8 cellular contexts compared by ENCODE assay signal in genomic region chr2:97740590-97741182, GRCh38. TPM values are rescaled to one million over a fixed set of nuclear protein-coding genes. Genes with fewer than 3 reads are reported as not detected.
DNase-seq lines count a peak whose midpoint lies in the region; ATAC-seq and TF ChIP-seq lines count a peak whose summit lies in the region.

No MANE protein-coding gene starts in this region.

- H3K27ac Mint-ChIP-seq in activated naive CD4-positive, alpha-beta T cell treated with anti-CD3 and anti-CD28 coated beads for 36 hours = peak overlapping the region; percentile 72

- peaks cover 35% of the 10 kb centered on the region for H3K36me3 Mint-ChIP-seq in activated naive CD4-positive, alpha-beta T cell treated with anti-CD3 and anti-CD28 coated beads for 36 hours (ENCODE audit: low read depth)

- in situ Hi-C loops in gastrocnemius medialis (cut with MboI; ENCODE audit: low sequenced_read_pairs in 4 of 4) = no loop called here

- ATAC-seq in HG03280 (IDR thresholded peaks at IDR 0.05; ENCODE audit: unreplicated experiment) (peak; percentile 48), heart right ventricle (peak in 5 of 8 donors; percentile 16 to 55 (median 33)), gastrocnemius medialis (no peak)

- DNase-seq in DMS53 (lab: John Stamatoyannopoulos, UW) (peak; percentile 88), NOMO-1 (lab: John Stamatoyannopoulos, UW; ENCODE audit: unreplicated experiment in 2 of 2) (peak; percentile 60 to 62), heart right ventricle (peak in 1 of 2 donors; percentile 45), gastrocnemius medialis (peak in 1 of 2 donors; percentile 1), globus pallidus (ENCODE audit: low spot score) (no peak), putamen (ENCODE audit: low spot score) (no peak)
- peak; percentile 50 for DNase-seq in activated naive CD4-positive, alpha-beta T cell treated with anti-CD3 and anti-CD28 coated beads for 36 hours

- no peaks in the 10 kb centered on the region for H3K9me3 ChIP-seq in heart right ventricle
- H3K9me3 ChIP-seq in gastrocnemius medialis = no peaks in the 10 kb centered on the region

- H3K36me3 ChIP-seq in heart right ventricle = peaks cover 0 to 11% (median 0%) of the 10 kb centered on the region in 9 donors
- peaks cover 0 to 9% of the 10 kb centered on the region in 2 donors for H3K36me3 ChIP-seq in gastrocnemius medialis

- intact Hi-C loops in activated naive CD4-positive, alpha-beta T cell treated with anti-CD3 and anti-CD28 coated beads for 36 hours (cut with micrococcal nuclease) = no loop called here
- intact Hi-C loops in heart right ventricle (cut with DNase I) = loop anchor here in 2 of 10 donors (5.0 to 10.0 kb wide), 2 partner anchors 33 to 46 kb away; no protein-coding TSS in a partner anchor
- intact Hi-C loops in gastrocnemius medialis (cut with DNase I; ENCODE audit: low total_unique reads) = no loop called here

- no peaks in the 10 kb centered on the region for H3K27me3 Mint-ChIP-seq in activated naive CD4-positive, alpha-beta T cell treated with anti-CD3 and anti-CD28 coated beads for 36 hours (ENCODE audit: low read depth)

- WGBS in heart right ventricle, 2 donors = 41 to 44% methylated on average over 19 of the region's 19 CpGs

- no peak overlapping the region for H3K4me3 ChIP-seq in heart right ventricle
- H3K4me3 ChIP-seq in gastrocnemius medialis = no peak overlapping the region

- H3K9me3 Mint-ChIP-seq in activated naive CD4-positive, alpha-beta T cell treated with anti-CD3 and anti-CD28 coated beads for 36 hours = no peaks in the 10 kb centered on the region

- no peak for TF ChIP-seq POLR2A in gastrocnemius medialis (IDR thresholded peaks at IDR 0.05)

- peaks cover 37% of the 10 kb centered on the region for H3K4me1 Mint-ChIP-seq in activated naive CD4-positive, alpha-beta T cell treated with anti-CD3 and anti-CD28 coated beads for 36 hours (ENCODE audit: low read depth)

- peaks cover 0 to 27% (median 10%) of the 10 kb centered on the region in 9 donors for H3K4me1 ChIP-seq in heart right ventricle
- H3K4me1 ChIP-seq in gastrocnemius medialis = no peaks in the 10 kb centered on the region

- H3K27ac ChIP-seq in heart right ventricle = no peak overlapping the region
- H3K27ac ChIP-seq in gastrocnemius medialis = no peak overlapping the region

- TF ChIP-seq CTCF in heart right ventricle (IDR thresholded peaks at IDR 0.05) = peak; percentile 24 to 75 (median 67)
- peak; percentile 35 to 60 (median 51) for TF ChIP-seq CTCF in gastrocnemius medialis (IDR thresholded peaks at IDR 0.05 in 4 of 5, conservative IDR thresholded peaks at IDR 0.05 in 1 of 5)

- no peaks in the 10 kb centered on the region for H3K27me3 ChIP-seq in heart right ventricle
- H3K27me3 ChIP-seq in gastrocnemius medialis = no peaks in the 10 kb centered on the region

- H3K4me3 Mint-ChIP-seq in activated naive CD4-positive, alpha-beta T cell treated with anti-CD3 and anti-CD28 coated beads for 36 hours = no peak overlapping the region

- CTCF ChIA-PET in activated naive CD4-positive, alpha-beta T cell treated with anti-CD3 and anti-CD28 coated beads for 36 hours (lab: Charles Lee) = interaction anchor here (0.7 to 4.1 kb wide), 15 partner anchors 8 to 150 kb away, joined by 3 to 34 read pairs (median 6); partner anchors contain the start of gene ZAP70

RNA-seq across cellular contexts. Expression of gene ZAP70, which starts 27.3 kb away (rescaled TPM):
- total RNA-seq in activated naive CD4-positive, alpha-beta T cell treated with anti-CD3 and anti-CD28 coated beads for 36 hours = 100 to 1,000 TPM; 167 TPM
- 1 to 10 TPM in 3 of 10 donors, under 1 TPM in 7; 0.42 to 8.7 (median 0.67) TPM for total RNA-seq in heart right ventricle
- polyA plus RNA-seq in heart right ventricle = 1 to 10 TPM in 1 of 2 donors, under 1 TPM in 1; 0.61 to 1.3 TPM
- total RNA-seq in gastrocnemius medialis = 1 to 10 TPM in 1 of 4 donors, under 1 TPM in 1, not detected in 2; 0.25 to 1.1 TPM

Comparison
In these comparisons a context has a peak if more than half of its experiments do, and no peak if none do; other contexts are left out.
1. DNase-seq: peak in DMS53 (single experiment), NOMO-1 (2 of 2) and activated naive CD4-positive, alpha-beta T cell treated with anti-CD3 and anti-CD28 coated beads for 36 hours (single experiment); none in globus pallidus (single experiment) and putamen (single experiment).
2. ATAC-seq: peak in HG03280 (single experiment) and heart right ventricle (5 of 8); none in gastrocnemius medialis (0 of 2).
3. RNA of gene ZAP70, which starts 27.3 kb away (total RNA-seq): 167 TPM in activated naive CD4-positive, alpha-beta T cell treated with anti-CD3 and anti-CD28 coated beads for 36 hours; 0.42 to 8.7 TPM in heart right ventricle and 0.25 to 1.1 TPM in gastrocnemius medialis; every median in the first group is over 10 times any median in the second.